In genomic region chr20:50804453-50805348, GRCh38 we compare ENCODE assay signal across 11 cellular contexts. TPM values are rescaled to one million over a fixed set of nuclear protein-coding genes. Genes with fewer than 3 reads are reported as not detected.
DNase-seq lines count a peak whose midpoint lies in the region; ATAC-seq and TF ChIP-seq lines count a peak whose summit lies in the region.
"Had no signal": no experiment of that assay in that cellular context is flagged by ENCODE, and none has a peak within 500 bp of the region (broad histone marks: within the 10 kb centered on the region; RNA-seq: fewer than 3 reads in every experiment).

No MANE protein-coding gene starts in this region.

- H3K27ac ChIP-seq in CD4-positive, CD25-positive, alpha-beta regulatory T cell (ENCODE audit: insufficient read depth, low read length, poor library complexity, severe bottlenecking) = peak overlapping the region; percentile 60
- H3K27ac ChIP-seq in Peyer's patch (peak overlapping the region; percentile 8 to 62 (median 29)), dorsolateral prefrontal cortex (no peak overlapping the region)

- peak; percentile 15 to 72 (median 35) for DNase-seq in CD4-positive, CD25-positive, alpha-beta regulatory T cell
- DNase-seq in Peyer's patch (peak in 1 of 3 donors; percentile 47), NCI-H345 treated with DMSO at 0.1 percent for 48 hours (lab: John Stamatoyannopoulos, UW; ENCODE audit: unreplicated experiment) (no peak), dorsolateral prefrontal cortex (no peak)
- peak; percentile 33 for DNase-seq in central memory CD4-positive, alpha-beta T cell
- DNase-seq: Caco-2, IMR-90 had no signal

- no peak for TF ChIP-seq POLR2A in Peyer's patch (IDR thresholded peaks at IDR 0.05)

- ATAC-seq in CD4-positive, CD25-positive, alpha-beta regulatory T cell (ENCODE audit: low read depth in 2 of 2) = peak; percentile 75 to 79
- ATAC-seq in GM18511 (IDR thresholded peaks at IDR 0.05; ENCODE audit: unreplicated experiment) (peak; percentile 38), GM19351 (IDR thresholded peaks at IDR 0.05; ENCODE audit: unreplicated experiment) (no peak), GM19455 (IDR thresholded peaks at IDR 0.05; ENCODE audit: unreplicated experiment) (no peak)

- intact Hi-C loops in dorsolateral prefrontal cortex (cut with DNase I) = no loop called here

- peak overlapping the region; percentile 45 for H3K4me3 ChIP-seq in CD4-positive, CD25-positive, alpha-beta regulatory T cell (ENCODE audit: low read depth, low read length)
- no peak overlapping the region for H3K4me3 ChIP-seq in Peyer's patch
- H3K4me3 ChIP-seq in dorsolateral prefrontal cortex = no peak overlapping the region

- H3K27me3 ChIP-seq in CD4-positive, CD25-positive, alpha-beta regulatory T cell (ENCODE audit: control insufficient read depth, insufficient read depth, low read length) = no peaks in the 10 kb centered on the region
- H3K27me3 ChIP-seq in Peyer's patch (no peaks in the 10 kb centered on the region), dorsolateral prefrontal cortex (no peaks in the 10 kb centered on the region)

- H3K4me3 Mint-ChIP-seq in CD4-positive, CD25-positive, alpha-beta regulatory T cell = peak overlapping the region in 2 of 4 donors; percentile 42 to 56
- H3K4me3 Mint-ChIP-seq: neural crest cell had no signal

- peaks cover 4 to 36% (median 12%) of the 10 kb centered on the region in 4 donors for H3K4me1 Mint-ChIP-seq in CD4-positive, CD25-positive, alpha-beta regulatory T cell
- H3K4me1 Mint-ChIP-seq: neural crest cell had no signal

- peaks cover 0 to 2% (median 0%) of the 10 kb centered on the region in 7 donors for H3K9me3 Mint-ChIP-seq in CD4-positive, CD25-positive, alpha-beta regulatory T cell
- H3K9me3 Mint-ChIP-seq: neural crest cell had no signal

- H3K27ac Mint-ChIP-seq in CD4-positive, CD25-positive, alpha-beta regulatory T cell = peak overlapping the region; percentile 88 to 95 (median 93)

- TF ChIP-seq CTCF in Peyer's patch (IDR thresholded peaks at IDR 0.05) (no peak), dorsolateral prefrontal cortex (IDR thresholded peaks at IDR 0.05 in 54 of 56, conservative IDR thresholded peaks at IDR 0.05 in 2 of 56; ENCODE audit: low read depth in 1 of 56, partially characterized antibody in 56 of 56) (no peak)

- peaks cover 8% of the 10 kb centered on the region for H3K4me1 ChIP-seq in CD4-positive, CD25-positive, alpha-beta regulatory T cell (ENCODE audit: control insufficient read depth, insufficient read depth, low read length, poor library complexity, severe bottlenecking)
- H3K4me1 ChIP-seq in Peyer's patch = no peaks in the 10 kb centered on the region

- H3K36me3 ChIP-seq in CD4-positive, CD25-positive, alpha-beta regulatory T cell (ENCODE audit: control insufficient read depth, insufficient read depth, low read length) = no peaks in the 10 kb centered on the region
- no peaks in the 10 kb centered on the region for H3K36me3 ChIP-seq in Peyer's patch

- H3K27me3 Mint-ChIP-seq in CD4-positive, CD25-positive, alpha-beta regulatory T cell = peaks cover 4% of the 10 kb centered on the region

- H3K9me3 ChIP-seq in CD4-positive, CD25-positive, alpha-beta regulatory T cell (ENCODE audit: control insufficient read depth in 2 of 2, low read length in 2 of 2) = no peaks in the 10 kb centered on the region
- no peaks in the 10 kb centered on the region for H3K9me3 ChIP-seq in Peyer's patch

- H3K36me3 Mint-ChIP-seq in CD4-positive, CD25-positive, alpha-beta regulatory T cell = no peaks in the 10 kb centered on the region

RNA-seq across cellular contexts. Expression of gene BCAS4, which starts 9.8 kb away (rescaled TPM):
- total RNA-seq in CD4-positive, CD25-positive, alpha-beta regulatory T cell = 8.0 TPM
- polyA plus RNA-seq in CD4-positive, CD25-positive, alpha-beta regulatory T cell = 10 to 100 TPM in 3 of 4 donors, 1 to 10 TPM in 1; 8.5 to 17.6 (median 15.5) TPM
- total RNA-seq in Peyer's patch (10 to 100 TPM in 1 of 4 donors, 1 to 10 TPM in 1, under 1 TPM in 2; 0.66 to 91.6 (median 1.9) TPM), dorsolateral prefrontal cortex (10 to 100 TPM in 119 of 120 experiments, 1 to 10 TPM in 1; 8.0 to 41.4 (median 29.9) TPM)

Comparison
In these comparisons a context has a peak if more than half of its experiments do, and no peak if none do; other contexts are left out.
1. ATAC-seq: peak in CD4-positive, CD25-positive, alpha-beta regulatory T cell (2 of 2) and GM18511 (single experiment); none in GM19351 (single experiment) and GM19455 (single experiment).
2. DNase-seq: peak in CD4-positive, CD25-positive, alpha-beta regulatory T cell (3 of 3) and central memory CD4-positive, alpha-beta T cell (single experiment); none in NCI-H345 treated with DMSO at 0.1 percent for 48 hours (single experiment) and dorsolateral prefrontal cortex (0 of 10).
3. H3K27ac ChIP-seq: peak in CD4-positive, CD25-positive, alpha-beta regulatory T cell (single experiment) and Peyer's patch (4 of 4); none in dorsolateral prefrontal cortex (0 of 59).